15 cellular contexts compared by ENCODE assay signal in the genomic region with DNA sequence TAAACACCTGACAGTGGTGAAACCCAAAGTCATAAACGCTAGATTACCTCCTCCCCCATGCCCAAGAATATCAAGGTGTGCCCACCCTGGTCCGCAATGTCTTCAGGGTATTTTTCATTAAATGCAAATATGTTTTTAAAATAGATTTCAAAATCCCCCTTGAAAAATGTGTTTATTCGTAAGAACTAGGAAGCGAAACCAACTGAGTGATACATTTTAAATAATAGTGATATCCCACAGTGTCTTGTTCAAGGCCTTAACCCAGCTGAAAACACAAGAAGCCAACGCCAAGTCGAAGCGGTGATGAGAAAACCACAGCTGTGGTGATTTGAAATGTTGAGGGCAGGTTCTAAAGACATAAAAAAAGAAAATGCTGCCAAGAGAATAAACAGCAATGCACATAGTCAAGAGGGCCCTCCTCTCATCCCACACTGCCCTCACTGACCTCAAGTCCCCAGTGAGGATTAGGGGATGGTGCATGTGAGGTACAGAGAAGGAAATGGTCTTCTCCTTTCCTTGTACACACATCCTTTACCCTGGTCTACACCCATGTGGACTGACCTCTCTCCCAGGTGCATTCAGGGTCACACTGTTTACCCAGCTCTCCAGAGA. TPM values are rescaled to one million over a fixed set of nuclear protein-coding genes. Genes with fewer than 3 reads are reported as not detected.
A peak's percentile ranks its signal among the peaks of the same experiment; 100 is the strongest.
DNase-seq lines count a peak whose midpoint lies in the region; ATAC-seq, FAIRE-seq and TF ChIP-seq lines count a peak whose summit lies in the region.
"Had no signal": no experiment of that assay in that cellular context is flagged by ENCODE, and none has a peak within 500 bp of the region (broad histone marks: within the 10 kb centered on the region; RNA-seq: fewer than 3 reads in every experiment).

No MANE protein-coding gene starts in this region.

- ATAC-seq in GM19467 (IDR thresholded peaks at IDR 0.05; ENCODE audit: unreplicated experiment), result peak; percentile 54
- peak; percentile 68 for ATAC-seq in HG03135 (IDR thresholded peaks at IDR 0.05; ENCODE audit: unreplicated experiment)
- ATAC-seq in body of pancreas, result peak; percentile 78
- no peak for ATAC-seq in activated naive CD4-positive, alpha-beta T cell treated with anti-CD3 and anti-CD28 coated beads, Interleukin-2, amount 50 U/mL, for 72 hours
- ATAC-seq: heart right ventricle; naive thymus-derived CD4-positive, alpha-beta T cell had no signal

- H3K4me3 ChIP-seq in body of pancreas (no peak overlapping the region), uterus (no peak overlapping the region)
- H3K4me3 ChIP-seq: cardiac muscle cell, heart right ventricle had no signal

- intact Hi-C loops in body of pancreas (cut with DNase I) (no loop called here), uterus (cut with DNase I; ENCODE audit: low total_unique reads) (no loop called here)

- DNase-seq in GM12892 (ENCODE audit: insufficient read length) (no peak), body of pancreas (peak; percentile 61 to 82 (median 77)), occipital lobe (lab: John Stamatoyannopoulos, UW) (no peak), uterus (no peak), anterior cingulate cortex (lab: John Stamatoyannopoulos, UW) (no peak)
- no peak for DNase-seq in activated naive CD4-positive, alpha-beta T cell treated with anti-CD3 and anti-CD28 coated beads, Interleukin-2, amount 50 U/mL, for 72 hours (ENCODE audit: low spot score in 2 of 2)
- DNase-seq: activated CD4-positive, alpha-beta memory T cell treated with anti-CD3 and anti-CD28 coated beads for 36 hours; heart right ventricle; naive thymus-derived CD4-positive, alpha-beta T cell had no signal

- H3K36me3 ChIP-seq in body of pancreas (replicated peaks in 1 of 2; ENCODE audit: insufficient read depth in 1 of 2, low read depth in 2 of 2) (no peaks in the 10 kb centered on the region), uterus (no peaks in the 10 kb centered on the region)
- H3K36me3 ChIP-seq: cardiac muscle cell, heart right ventricle had no signal

- TF ChIP-seq CTCF in body of pancreas (IDR thresholded peaks at IDR 0.05), result no peak
- TF ChIP-seq CTCF in uterus (IDR thresholded peaks at IDR 0.05), result no peak

- H3K27ac ChIP-seq in body of pancreas (peak overlapping the region; percentile 58 to 75 (median 72)), uterus (no peak overlapping the region)
- H3K27ac ChIP-seq: cardiac muscle cell, heart right ventricle had no signal

- 31 to 47% methylated on average over 7 of the region's 7 CpGs for WGBS in body of pancreas, 2 donors

- H3K27me3 ChIP-seq in body of pancreas (no peaks in the 10 kb centered on the region), uterus (no peaks in the 10 kb centered on the region)
- H3K27me3 ChIP-seq: heart right ventricle had no signal

- H3K9me3 ChIP-seq in body of pancreas (no peaks in the 10 kb centered on the region), uterus (no peaks in the 10 kb centered on the region)
- H3K9me3 ChIP-seq: heart right ventricle had no signal

- peak; percentile 95 for FAIRE-seq in GM12892 (lab: Jason Lieb, UNC)
- FAIRE-seq: D721Med, H54 had no signal

- H3K9me3 Mint-ChIP-seq in activated naive CD4-positive, alpha-beta T cell treated with anti-CD3 and anti-CD28 coated beads, Interleukin-2, amount 50 U/mL, for 72 hours, result peaks cover 4 to 8% of the 10 kb centered on the region in 2 donors
- H3K9me3 Mint-ChIP-seq: activated CD4-positive, alpha-beta memory T cell treated with anti-CD3 and anti-CD28 coated beads for 36 hours had no signal

- H3K27ac Mint-ChIP-seq in activated naive CD4-positive, alpha-beta T cell treated with anti-CD3 and anti-CD28 coated beads, Interleukin-2, amount 50 U/mL, for 72 hours, result peak overlapping the region in 1 of 2 donors; percentile 48
- H3K27ac Mint-ChIP-seq: activated CD4-positive, alpha-beta memory T cell treated with anti-CD3 and anti-CD28 coated beads for 36 hours; naive thymus-derived CD4-positive, alpha-beta T cell had no signal

- H3K4me1 ChIP-seq in body of pancreas (peaks cover 43% of the 10 kb centered on the region), uterus (no peaks in the 10 kb centered on the region)

- TF ChIP-seq POLR2A in GM12892 (IDR thresholded peaks at IDR 0.05; ENCODE audit: low read depth, low read length) (no peak), body of pancreas (IDR thresholded peaks at IDR 0.05) (no peak), uterus (IDR thresholded peaks at IDR 0.05) (no peak)

- peaks cover 0 to 9% of the 10 kb centered on the region in 2 donors for H3K36me3 Mint-ChIP-seq in activated naive CD4-positive, alpha-beta T cell treated with anti-CD3 and anti-CD28 coated beads, Interleukin-2, amount 50 U/mL, for 72 hours
- H3K36me3 Mint-ChIP-seq: activated CD4-positive, alpha-beta memory T cell treated with anti-CD3 and anti-CD28 coated beads for 36 hours had no signal

RNA-seq across cellular contexts. Expression of a gene that starts 25.5 kb away (rescaled TPM):
- 0.11 TPM for polyA plus RNA-seq in GM12892 (2012; ENCODE audit: missing spikeins)
- not detected for total RNA-seq in body of pancreas
- not detected for total RNA-seq in occipital lobe
- not detected for total RNA-seq in activated naive CD4-positive, alpha-beta T cell treated with anti-CD3 and anti-CD28 coated beads, Interleukin-2, amount 50 U/mL, for 72 hours
- total RNA-seq in uterus, result not detected
- total RNA-seq: activated CD4-positive, alpha-beta memory T cell treated with anti-CD3 and anti-CD28 coated beads for 36 hours; cardiac muscle cell; MCF 10A; naive thymus-derived CD4-positive, alpha-beta T cell had no signal
- polyA plus RNA-seq: cardiac muscle cell had no signal

RNA-seq across cellular contexts. Expression of a gene that starts 49.6 kb away (rescaled TPM):
- polyA plus RNA-seq in GM12892 (2012; ENCODE audit: missing spikeins), result not detected
- 10 to 100 TPM in 1 of 2 donors, 1 to 10 TPM in 1; 6.3 to 13.7 TPM for total RNA-seq in body of pancreas
- 1.6 TPM for total RNA-seq in occipital lobe
- not detected for total RNA-seq in activated naive CD4-positive, alpha-beta T cell treated with anti-CD3 and anti-CD28 coated beads, Interleukin-2, amount 50 U/mL, for 72 hours
- total RNA-seq in uterus, result 1 to 10 TPM in 1 of 4 donors, under 1 TPM in 1, not detected in 2; 0.69 to 1.1 TPM
- total RNA-seq: activated CD4-positive, alpha-beta memory T cell treated with anti-CD3 and anti-CD28 coated beads for 36 hours; MCF 10A had no signal
- polyA plus RNA-seq: naive thymus-derived CD4-positive, alpha-beta T cell had no signal

Comparison
In these comparisons a context has a peak if more than half of its experiments do, and no peak if none do; other contexts are left out.
1. DNase-seq: peak in body of pancreas (4 of 4); none in GM12892 (single experiment), occipital lobe (single experiment), activated naive CD4-positive, alpha-beta T cell treated with anti-CD3 and anti-CD28 coated beads, Interleukin-2, amount 50 U/mL, for 72 hours (0 of 2), uterus (0 of 2) and anterior cingulate cortex (0 of 58).
2. ATAC-seq: peak in GM19467 (single experiment), HG03135 (single experiment) and body of pancreas (single experiment); none in activated naive CD4-positive, alpha-beta T cell treated with anti-CD3 and anti-CD28 coated beads, Interleukin-2, amount 50 U/mL, for 72 hours (0 of 2).
3. H3K27ac ChIP-seq: peak in body of pancreas (4 of 4); none in uterus (0 of 2).